Comparison of ENCODE assay signal across 8 cellular contexts in the genomic region with DNA sequence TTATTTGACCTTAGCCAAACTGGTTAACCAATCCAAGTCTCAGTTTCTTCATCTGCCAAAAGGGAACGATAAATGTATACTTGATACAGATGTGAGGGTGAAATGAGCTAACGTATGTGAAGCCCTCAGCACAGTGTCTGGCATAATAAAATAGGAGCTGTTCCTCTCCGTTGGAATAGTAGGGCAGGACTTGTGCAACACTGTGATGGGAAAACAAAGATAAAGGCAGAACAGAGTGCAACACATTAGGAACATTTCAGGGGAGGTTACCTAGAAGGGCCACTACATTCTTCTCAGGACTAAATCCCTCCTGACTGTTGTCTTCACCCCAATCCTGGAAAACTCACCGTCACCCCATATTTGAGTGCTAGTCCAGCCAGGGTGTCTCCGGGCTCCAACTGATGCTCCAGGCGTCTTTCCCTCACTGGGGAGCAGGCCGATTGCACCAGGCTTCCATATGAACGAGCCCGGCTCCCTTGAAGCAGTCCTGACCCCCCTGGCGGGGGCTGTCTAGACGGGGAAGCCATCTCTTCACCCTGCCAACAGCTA. TPM values are rescaled to one million over a fixed set of nuclear protein-coding genes. Genes with fewer than 3 reads are reported as not detected.
DNase-seq lines count a peak whose midpoint lies in the region; ATAC-seq and TF ChIP-seq lines count a peak whose summit lies in the region.

No MANE protein-coding gene starts in this region.

- H3K4me1 ChIP-seq in A673 (ENCODE audit: insufficient read depth, low read length, poor library complexity, severe bottlenecking) (peaks cover 13% of the 10 kb centered on the region), mucosa of rectum (ENCODE audit: control insufficient read depth in 2 of 2, insufficient read depth in 2 of 2, low read length in 2 of 2) (peaks cover 13 to 18% of the 10 kb centered on the region in 2 donors)

- H3K4me3 ChIP-seq in A673 (ENCODE audit: low read depth, low read length, poor library complexity, severe bottlenecking), result peak overlapping the region; percentile 73
- peak overlapping the region; percentile 81 for H3K4me3 ChIP-seq in LNCaP clone FGC (ENCODE audit: low read depth, low read length)
- peak overlapping the region; percentile 57 to 98 (median 81) for H3K4me3 ChIP-seq in dorsolateral prefrontal cortex
- H3K4me3 ChIP-seq in mucosa of rectum (ENCODE audit: low read length in 2 of 2), result peak overlapping the region; percentile 78 to 100

- H3K27me3 ChIP-seq in A673 (replicated peaks; ENCODE audit: insufficient read depth, low read depth, low read length, poor library complexity), result no peaks in the 10 kb centered on the region
- no peaks in the 10 kb centered on the region for H3K27me3 ChIP-seq in dorsolateral prefrontal cortex
- H3K27me3 ChIP-seq in mucosa of rectum (ENCODE audit: control insufficient read depth in 2 of 2, insufficient read depth in 2 of 2, low read length in 2 of 2), result no peaks in the 10 kb centered on the region

- POLR2A ChIA-PET in A673 (lab: Charles Lee; ENCODE audit: low non-redundant PET), result interaction anchor here (0.6 kb wide), 1 partner anchor 10 kb away, joined by 3 read pairs; no protein-coding TSS in a partner anchor

- H3K36me3 ChIP-seq in A673 (ENCODE audit: insufficient read depth, low read length, poor library complexity, severe bottlenecking) (peaks cover 23% of the 10 kb centered on the region), mucosa of rectum (ENCODE audit: control insufficient read depth in 2 of 2, insufficient read depth in 2 of 2, low read length in 2 of 2) (peaks cover 22 to 24% of the 10 kb centered on the region in 2 donors)

- H3K27ac ChIP-seq in A673 (ENCODE audit: low read depth, low read length, poor library complexity, severe bottlenecking) (peak overlapping the region; percentile 81), dorsolateral prefrontal cortex (peak overlapping the region in 56 of 59 donors; percentile 64 to 98 (median 90)), mucosa of rectum (ENCODE audit: low read depth in 2 of 2, low read length in 2 of 2) (peak overlapping the region; percentile 85)

- TF ChIP-seq CTCF in A673 (conservative IDR thresholded peaks at IDR 0.05; ENCODE audit: low read depth, low read length) (no peak), LNCaP clone FGC (IDR thresholded peaks at IDR 0.05; ENCODE audit: control insufficient read depth, extremely low read depth, insufficient read depth) (no peak), dorsolateral prefrontal cortex (IDR thresholded peaks at IDR 0.05 in 54 of 56, conservative IDR thresholded peaks at IDR 0.05 in 2 of 56; ENCODE audit: low read depth in 1 of 56, partially characterized antibody in 56 of 56) (no peak)

- CTCF ChIA-PET in A673 (lab: Charles Lee), result interaction anchor here (1.6 kb wide), 1 partner anchor 65 kb away, joined by 9 read pairs; no protein-coding TSS in a partner anchor

- H3K9me3 ChIP-seq in A673 (ENCODE audit: low read depth, low read length, poor library complexity, severe bottlenecking), result no peaks in the 10 kb centered on the region
- H3K9me3 ChIP-seq in mucosa of rectum (ENCODE audit: control insufficient read depth in 2 of 2, low read length in 2 of 2), result no peaks in the 10 kb centered on the region

- H3K9ac ChIP-seq in mucosa of rectum (ENCODE audit: low read depth in 1 of 2, low read length in 2 of 2), result peak overlapping the region; percentile 53 to 83

- BruUV-seq in A673 (replicated peaks; lab: Mats Ljungman, UMichigan), result TSS peak; percentile 56

- ATAC-seq in GM21723 (IDR thresholded peaks at IDR 0.05; ENCODE audit: unreplicated experiment), result no peak
- no peak for ATAC-seq in GM18861 (IDR thresholded peaks at IDR 0.05; ENCODE audit: unreplicated experiment)

- DNase-seq in A673 (ENCODE audit: low spot score) (no peak), LNCaP clone FGC (ENCODE audit: low read depth) (no peak), dorsolateral prefrontal cortex (peak in 1 of 10 donors; percentile 61), hippocampal formation (lab: John Stamatoyannopoulos, UW) (no peak), NCI-H1694 treated with DMSO at 0.1 percent for 48 hours (lab: John Stamatoyannopoulos, UW) (no peak)

- intact Hi-C loops in A673 (cut with micrococcal nuclease; ENCODE audit: unreplicated experiment) (no loop called here), dorsolateral prefrontal cortex (cut with DNase I) (loop anchor here in 1 of 2 donors (2.0 to 5.0 kb wide), 3 partner anchors 18 to 158 kb away; a partner anchor contains a TSS)

RNA-seq across cellular contexts. Expression of a gene that starts 0.9 kb away (rescaled TPM):
- total RNA-seq in A673 (2021), result 7.7 and 8.1 TPM in 2 replicates
- total RNA-seq in dorsolateral prefrontal cortex, result 10 to 100 TPM; 11.8 to 24.4 (median 17.1) TPM

RNA-seq across cellular contexts. Expression of a gene that starts 1.1 kb away (rescaled TPM):
- total RNA-seq in A673 (2021) (57.5 and 59.6 TPM in 2 replicates), dorsolateral prefrontal cortex (10 to 100 TPM; 20.8 to 38.5 (median 28.7) TPM)

RNA-seq across cellular contexts. Expression of a gene that starts 8.4 kb away (rescaled TPM):
- total RNA-seq in A673 (2021), result not detected in 2 replicates
- 1 to 10 TPM in 102 of 120 experiments, under 1 TPM in 14, not detected in 4; 0.40 to 6.4 (median 1.9) TPM for total RNA-seq in dorsolateral prefrontal cortex

RNA-seq across cellular contexts. Expression of a gene that starts 11.0 kb away (rescaled TPM):
- total RNA-seq in A673 (2021) (1.4 and 2.8 TPM in 2 replicates), dorsolateral prefrontal cortex (1 to 10 TPM in 27 of 120 experiments, under 1 TPM in 7, not detected in 86; 0.60 to 2.8 (median 1.3) TPM)

RNA-seq across cellular contexts. Expression of a gene that starts 18.4 kb away (rescaled TPM):
- total RNA-seq in A673 (2021) (4.7 and 8.9 TPM in 2 replicates), dorsolateral prefrontal cortex (10 to 100 TPM; 12.8 to 41.0 (median 24.6) TPM)
